1 cellular context compared by ENCODE assay signal in the genomic region with DNA sequence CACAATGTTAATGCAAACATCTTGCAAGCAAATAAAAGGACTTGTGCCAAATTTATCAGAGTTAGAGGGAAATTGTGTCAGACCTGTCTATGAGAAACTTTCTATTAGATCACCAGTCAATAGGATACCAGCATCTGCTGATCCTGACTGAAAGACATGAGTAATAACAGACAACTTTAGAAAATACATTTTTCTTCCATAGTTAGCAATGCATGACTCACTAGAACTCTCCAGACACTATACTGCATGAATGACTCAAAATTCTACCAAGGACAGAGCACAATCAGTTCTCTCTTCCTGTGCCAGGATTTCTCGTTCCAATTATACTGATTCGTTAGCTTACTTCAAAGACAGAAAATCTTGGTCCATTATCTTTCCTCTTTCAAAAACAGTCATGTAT.
TF ChIP-seq lines count a peak whose summit lies in the region.

No MANE protein-coding gene starts in this region.

TF ChIP-seq in GM12878, 131 proteins besides CTCF, POLR2A, EP300 and RAD21 (continued from another document):
- TF ChIP-seq, protein P1, sequence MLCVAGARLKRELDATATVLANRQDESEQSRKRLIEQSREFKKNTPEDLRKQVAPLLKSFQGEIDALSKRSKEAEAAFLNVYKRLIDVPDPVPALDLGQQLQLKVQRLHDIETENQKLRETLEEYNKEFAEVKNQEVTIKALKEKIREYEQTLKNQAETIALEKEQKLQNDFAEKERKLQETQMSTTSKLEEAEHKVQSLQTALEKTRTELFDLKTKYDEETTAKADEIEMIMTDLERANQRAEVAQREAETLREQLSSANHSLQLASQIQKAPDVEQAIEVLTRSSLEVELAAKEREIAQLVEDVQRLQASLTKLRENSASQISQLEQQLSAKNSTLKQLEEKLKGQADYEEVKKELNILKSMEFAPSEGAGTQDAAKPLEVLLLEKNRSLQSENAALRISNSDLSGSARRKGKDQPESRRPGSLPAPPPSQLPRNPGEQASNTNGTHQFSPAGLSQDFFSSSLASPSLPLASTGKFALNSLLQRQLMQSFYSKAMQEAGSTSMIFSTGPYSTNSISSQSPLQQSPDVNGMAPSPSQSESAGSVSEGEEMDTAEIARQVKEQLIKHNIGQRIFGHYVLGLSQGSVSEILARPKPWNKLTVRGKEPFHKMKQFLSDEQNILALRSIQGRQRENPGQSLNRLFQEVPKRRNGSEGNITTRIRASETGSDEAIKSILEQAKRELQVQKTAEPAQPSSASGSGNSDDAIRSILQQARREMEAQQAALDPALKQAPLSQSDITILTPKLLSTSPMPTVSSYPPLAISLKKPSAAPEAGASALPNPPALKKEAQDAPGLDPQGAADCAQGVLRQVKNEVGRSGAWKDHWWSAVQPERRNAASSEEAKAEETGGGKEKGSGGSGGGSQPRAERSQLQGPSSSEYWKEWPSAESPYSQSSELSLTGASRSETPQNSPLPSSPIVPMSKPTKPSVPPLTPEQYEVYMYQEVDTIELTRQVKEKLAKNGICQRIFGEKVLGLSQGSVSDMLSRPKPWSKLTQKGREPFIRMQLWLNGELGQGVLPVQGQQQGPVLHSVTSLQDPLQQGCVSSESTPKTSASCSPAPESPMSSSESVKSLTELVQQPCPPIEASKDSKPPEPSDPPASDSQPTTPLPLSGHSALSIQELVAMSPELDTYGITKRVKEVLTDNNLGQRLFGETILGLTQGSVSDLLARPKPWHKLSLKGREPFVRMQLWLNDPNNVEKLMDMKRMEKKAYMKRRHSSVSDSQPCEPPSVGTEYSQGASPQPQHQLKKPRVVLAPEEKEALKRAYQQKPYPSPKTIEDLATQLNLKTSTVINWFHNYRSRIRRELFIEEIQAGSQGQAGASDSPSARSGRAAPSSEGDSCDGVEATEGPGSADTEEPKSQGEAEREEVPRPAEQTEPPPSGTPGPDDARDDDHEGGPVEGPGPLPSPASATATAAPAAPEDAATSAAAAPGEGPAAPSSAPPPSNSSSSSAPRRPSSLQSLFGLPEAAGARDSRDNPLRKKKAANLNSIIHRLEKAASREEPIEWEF (IDR thresholded peaks at IDR 0.05; ENCODE audit: insufficient replicate concordance, low read depth, low read length), result no peak
- TF ChIP-seq GABPA (IDR thresholded peaks at IDR 0.05; ENCODE audit: low read depth), result 0 out of 2 replicates have a peak, but pooled peaks have one; percentile 40
- TF ChIP-seq, protein P2, sequence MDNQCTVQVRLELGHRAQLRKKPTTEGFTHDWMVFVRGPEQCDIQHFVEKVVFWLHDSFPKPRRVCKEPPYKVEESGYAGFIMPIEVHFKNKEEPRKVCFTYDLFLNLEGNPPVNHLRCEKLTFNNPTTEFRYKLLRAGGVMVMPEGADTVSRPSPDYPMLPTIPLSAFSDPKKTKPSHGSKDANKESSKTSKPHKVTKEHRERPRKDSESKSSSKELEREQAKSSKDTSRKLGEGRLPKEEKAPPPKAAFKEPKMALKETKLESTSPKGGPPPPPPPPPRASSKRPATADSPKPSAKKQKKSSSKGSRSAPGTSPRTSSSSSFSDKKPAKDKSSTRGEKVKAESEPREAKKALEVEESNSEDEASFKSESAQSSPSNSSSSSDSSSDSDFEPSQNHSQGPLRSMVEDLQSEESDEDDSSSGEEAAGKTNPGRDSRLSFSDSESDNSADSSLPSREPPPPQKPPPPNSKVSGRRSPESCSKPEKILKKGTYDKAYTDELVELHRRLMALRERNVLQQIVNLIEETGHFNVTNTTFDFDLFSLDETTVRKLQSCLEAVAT (IDR thresholded peaks at IDR 0.05), result no peak
- TF ChIP-seq, protein P3, sequence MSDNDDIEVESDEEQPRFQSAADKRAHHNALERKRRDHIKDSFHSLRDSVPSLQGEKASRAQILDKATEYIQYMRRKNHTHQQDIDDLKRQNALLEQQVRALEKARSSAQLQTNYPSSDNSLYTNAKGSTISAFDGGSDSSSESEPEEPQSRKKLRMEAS (IDR thresholded peaks at IDR 0.05; ENCODE audit: low read depth, low read length), result no peak
- peak; percentile 94 for TF ChIP-seq JUNB (IDR thresholded peaks at IDR 0.05)
- no peak for TF ChIP-seq SRF (IDR thresholded peaks at IDR 0.05; ENCODE audit: low read depth in 2 of 2, low read length in 2 of 2)
- TF ChIP-seq NFIC (IDR thresholded peaks at IDR 0.05; ENCODE audit: low read depth, low read length), result peak; percentile 84; the same call in 1 of the 2 replicates
- TF ChIP-seq CREM (IDR thresholded peaks at IDR 0.05; ENCODE audit: low read depth), result peak; percentile 55
- TF ChIP-seq ETV6 (conservative IDR thresholded peaks at IDR 0.05 in 1 of 2, IDR thresholded peaks at IDR 0.05 in 1 of 2; ENCODE audit: borderline replicate concordance in 1 of 2, low read depth in 1 of 2), result peak in 1 of 2 experiments; percentile 64; a peak in 1 of 4 replicates
- peak; percentile 60 for TF ChIP-seq ATF2 (IDR thresholded peaks at IDR 0.05; ENCODE audit: low read length)
- TF ChIP-seq BRCA1 (IDR thresholded peaks at IDR 0.05; ENCODE audit: low read depth, low read length), result no peak
- TF ChIP-seq ATF7 (IDR thresholded peaks at IDR 0.05; ENCODE audit: low read depth), result no peak
- TF ChIP-seq PML (IDR thresholded peaks at IDR 0.05; ENCODE audit: low read length), result 0 out of 2 replicates have a peak, but pooled peaks have one; percentile 36
- no peak for TF ChIP-seq ESRRA (IDR thresholded peaks at IDR 0.05; ENCODE audit: low read length)
- no peak for TF ChIP-seq CBX3 (IDR thresholded peaks at IDR 0.05; ENCODE audit: borderline replicate concordance, low read depth)
- TF ChIP-seq MYB (IDR thresholded peaks at IDR 0.05; ENCODE audit: borderline replicate concordance, low read depth, low read length), result no peak
- no peak for TF ChIP-seq BCLAF1 (IDR thresholded peaks at IDR 0.05)
- TF ChIP-seq REST (IDR thresholded peaks at IDR 0.05; ENCODE audit: low read depth, low read length), result peak; percentile 55; the same call in 1 of the 2 replicates
- TF ChIP-seq CHD2 (IDR thresholded peaks at IDR 0.05; ENCODE audit: borderline replicate concordance, low read depth, low read length), result no peak
- TF ChIP-seq HDAC2 (IDR thresholded peaks at IDR 0.05), result no peak
- no peak for TF ChIP-seq STAT3 (IDR thresholded peaks at IDR 0.05; ENCODE audit: low read depth, low read length)
- TF ChIP-seq KAT2A (conservative IDR thresholded peaks at IDR 0.05; ENCODE audit: control insufficient read depth, low read depth, low read length), result no peak
- TF ChIP-seq ZBTB4 (CRISPR knock-in tag; IDR thresholded peaks at IDR 0.05), result no peak
- TF ChIP-seq ZBED1 (IDR thresholded peaks at IDR 0.05; ENCODE audit: borderline replicate concordance), result peak; percentile 74; the same call in 1 of the 2 replicates
TF ChIP-seq in GM12878: peak in this region for 11.
